In genomic region chr6:160733045-160733646, GRCh38 we compare ENCODE assay signal across 8 cellular contexts. TPM values are rescaled to one million over a fixed set of nuclear protein-coding genes. Genes with fewer than 3 reads are reported as not detected.
A peak's percentile ranks its signal among the peaks of the same experiment; 100 is the strongest.
DNase-seq lines count a peak whose midpoint lies in the region; ATAC-seq and TF ChIP-seq lines count a peak whose summit lies in the region.

No MANE protein-coding gene starts in this region.

- in situ Hi-C loops in Panc1 (cut with HindIII; ENCODE audit: low pct_unique_long_range_greater_than_20kb, low sequenced_read_pairs): no loop called here

- TF ChIP-seq CTCF in HL-60 (IDR thresholded peaks at IDR 0.05; ENCODE audit: insufficient read depth, low read length): peak; percentile 62
- TF ChIP-seq CTCF in Panc1 (IDR thresholded peaks at IDR 0.05): peak; percentile 85
- peak; percentile 65 for TF ChIP-seq CTCF in upper lobe of right lung (IDR thresholded peaks at IDR 0.05)

- BruUV-seq in Panc1 (replicated peaks; lab: Mats Ljungman, UMichigan): no TSS peak

- no peak overlapping the region for H3K4me3 ChIP-seq in HL-60 (replicated peaks; ENCODE audit: insufficient read depth, low read length)
- no peak overlapping the region for H3K4me3 ChIP-seq in Panc1 (ENCODE audit: low read depth in 2 of 2, low read length in 2 of 2)
- no peak overlapping the region for H3K4me3 ChIP-seq in upper lobe of right lung

- H3K36me3 ChIP-seq in Panc1 (ENCODE audit: control insufficient read depth, insufficient read depth, low read length) (no peaks in the 10 kb centered on the region), upper lobe of right lung (no peaks in the 10 kb centered on the region)

- no peak overlapping the region for H3K4me3 Mint-ChIP-seq in activated T-cell treated with anti-CD3 and anti-CD28 coated beads, Interleukin-2, amount 50 U/mL, for 24 hours

- H3K9me3 Mint-ChIP-seq in activated T-cell treated with anti-CD3 and anti-CD28 coated beads, Interleukin-2, amount 50 U/mL, for 24 hours: no peaks in the 10 kb centered on the region

- H3K27ac ChIP-seq in HL-60 (replicated peaks) (no peak overlapping the region), Panc1 (ENCODE audit: low read length) (no peak overlapping the region), upper lobe of right lung (no peak overlapping the region)

- no peaks in the 10 kb centered on the region for H3K9me3 ChIP-seq in Panc1 (ENCODE audit: control insufficient read depth, insufficient read depth, low read depth, low read length)
- no peaks in the 10 kb centered on the region for H3K9me3 ChIP-seq in upper lobe of right lung

- peaks cover 15% of the 10 kb centered on the region for H3K27me3 Mint-ChIP-seq in activated T-cell treated with anti-CD3 and anti-CD28 coated beads, Interleukin-2, amount 50 U/mL, for 24 hours

- H3K27ac Mint-ChIP-seq in activated T-cell treated with anti-CD3 and anti-CD28 coated beads, Interleukin-2, amount 50 U/mL, for 24 hours: no peak overlapping the region

- intact Hi-C loops in Panc1 (cut with micrococcal nuclease; ENCODE audit: unreplicated experiment): loop anchor here (2.0 kb wide), 1 partner anchor 198 kb away; no protein-coding TSS in a partner anchor
- intact Hi-C loops in upper lobe of right lung (cut with DNase I): no loop called here

- DNase-seq in activated T-cell treated with anti-CD3 and anti-CD28 coated beads for 24 hours (ENCODE audit: low read depth) (peak; percentile 14), HL-60 (ENCODE audit: low read depth in 1 of 2, low spot score in 1 of 2) (peak in 1 of 2 experiments; percentile 41), Panc1 (ENCODE audit: low read depth, low spot score) (peak; percentile 22), dedifferentiated amniotic fluid mesenchymal stem cell (ENCODE audit: extremely low spot score) (peak; percentile 39), medulla oblongata (ENCODE audit: extremely low spot score) (peak; percentile 61), upper lobe of right lung (no peak)
- DNase-seq in activated T-cell treated with anti-CD3 and anti-CD28 coated beads, Interleukin-2, amount 50 U/mL, for 24 hours: no peak

- ATAC-seq in GM21528 (IDR thresholded peaks at IDR 0.05; ENCODE audit: low FRiP score, unreplicated experiment): peak; percentile 76
- ATAC-seq in Panc1: peak; percentile 98
- ATAC-seq in upper lobe of right lung: peak; percentile 82

- H3K27me3 ChIP-seq in HL-60 (ENCODE audit: insufficient read depth, poor library complexity, severe bottlenecking): no peaks in the 10 kb centered on the region
- H3K27me3 ChIP-seq in Panc1 (ENCODE audit: control insufficient read depth, insufficient read depth, low read length): no peaks in the 10 kb centered on the region
- no peaks in the 10 kb centered on the region for H3K27me3 ChIP-seq in upper lobe of right lung

- H3K4me1 ChIP-seq in Panc1 (ENCODE audit: control insufficient read depth, insufficient read depth, low read length) (no peaks in the 10 kb centered on the region), upper lobe of right lung (no peaks in the 10 kb centered on the region)

- no peaks in the 10 kb centered on the region for H3K4me1 Mint-ChIP-seq in activated T-cell treated with anti-CD3 and anti-CD28 coated beads, Interleukin-2, amount 50 U/mL, for 24 hours (ENCODE audit: low read depth)

- CTCF ChIA-PET in Panc1 (lab: Charles Lee): interaction anchor here (1.0 kb wide), 1 partner anchor 638 kb away, joined by 4 read pairs; no protein-coding TSS in a partner anchor

- H3K36me3 Mint-ChIP-seq in activated T-cell treated with anti-CD3 and anti-CD28 coated beads, Interleukin-2, amount 50 U/mL, for 24 hours (ENCODE audit: low read depth): no peaks in the 10 kb centered on the region

- POLR2A ChIA-PET in Panc1 (lab: Charles Lee): no interaction called here

RNA-seq across cellular contexts. Expression of gene PLG, which starts 31.1 kb away (rescaled TPM):
- 0.57 TPM for total RNA-seq in Panc1 (2021; ENCODE audit: unreplicated experiment)
- polyA plus RNA-seq in Panc1 (2012; ENCODE audit: insufficient read length): not detected
- total RNA-seq in upper lobe of right lung: not detected

Comparison
In these comparisons a context has a peak if more than half of its experiments do, and no peak if none do; other contexts are left out.
1. DNase-seq: peak in activated T-cell treated with anti-CD3 and anti-CD28 coated beads for 24 hours (single experiment), Panc1 (single experiment), dedifferentiated amniotic fluid mesenchymal stem cell (single experiment) and medulla oblongata (single experiment); none in activated T-cell treated with anti-CD3 and anti-CD28 coated beads, Interleukin-2, amount 50 U/mL, for 24 hours (single experiment) and upper lobe of right lung (single experiment).
2. Peak in every context shown above with its lines, with median percentiles within 50 percentile points of each other: ATAC-seq and CTCF ChIP-seq.